In the genomic region with DNA sequence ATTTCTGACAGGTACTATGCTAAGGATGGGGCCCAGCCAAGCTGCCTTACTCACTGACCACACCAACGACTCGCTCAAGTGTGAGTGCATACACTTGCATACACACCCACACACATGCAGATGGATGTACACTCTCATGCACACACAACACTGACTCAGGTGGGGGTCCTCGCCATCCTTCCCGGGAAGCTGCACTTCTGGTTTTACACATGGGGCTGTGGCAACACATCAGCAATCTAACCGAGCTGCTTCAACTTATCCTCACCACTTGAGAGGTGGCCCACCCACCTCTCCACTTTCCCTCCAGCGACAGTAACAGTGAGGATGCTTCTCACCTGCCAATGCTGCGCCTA, we compare ENCODE assay signal across 24 cellular contexts.
DNase-seq lines count a peak whose midpoint lies in the region; ATAC-seq and TF ChIP-seq lines count a peak whose summit lies in the region.
"Had no signal": no experiment of that assay in that cellular context is flagged by ENCODE, and none has a peak within 500 bp of the region (broad histone marks: within the 10 kb centered on the region; RNA-seq: fewer than 3 reads in every experiment).

No MANE protein-coding gene starts in this region.

- peaks cover 22% of the 10 kb centered on the region for H3K4me1 Mint-ChIP-seq in activated T-cell treated with anti-CD3 and anti-CD28 coated beads, Interleukin-2, amount 50 U/mL, for 72 hours (ENCODE audit: low read depth)
- H3K4me1 Mint-ChIP-seq in type B pancreatic cell (ENCODE audit: unreplicated experiment) = peaks cover 24% of the 10 kb centered on the region

- no peaks in the 10 kb centered on the region for H3K27me3 ChIP-seq in RWPE2 (ENCODE audit: insufficient read depth, poor library complexity, severe bottlenecking)
- H3K27me3 ChIP-seq in ovary = no peaks in the 10 kb centered on the region

- 85 to 94% (median 86%) methylated on average over 7 of the region's 7 CpGs for WGBS in ovary, 3 donors

- no peaks in the 10 kb centered on the region for H3K9me3 Mint-ChIP-seq in activated T-cell treated with anti-CD3 and anti-CD28 coated beads, Interleukin-2, amount 50 U/mL, for 72 hours
- H3K9me3 Mint-ChIP-seq in type B pancreatic cell = no peaks in the 10 kb centered on the region
- H3K9me3 Mint-ChIP-seq: activated T-helper 2 cell treated with anti-CD3 and anti-CD28 coated beads, Interferon-gamma antibody, Interleukin-2, Interleukin-4, amounts not matched to agents 10 μg/mL and 5 μg/mL and 100 μg/mL, durations not matched to agents 14 hours and 24 hours and 36 hours; naive thymus-derived CD4-positive, alpha-beta T cell; WTC11 had no signal

- H3K27ac Mint-ChIP-seq in activated T-cell treated with anti-CD3 and anti-CD28 coated beads, Interleukin-2, amount 50 U/mL, for 72 hours = no peak overlapping the region
- peak overlapping the region; percentile 48 for H3K27ac Mint-ChIP-seq in type B pancreatic cell
- H3K27ac Mint-ChIP-seq: activated T-helper 2 cell treated with anti-CD3 and anti-CD28 coated beads, Interferon-gamma antibody, Interleukin-2, Interleukin-4, amounts not matched to agents 10 μg/mL and 5 μg/mL and 100 μg/mL, durations not matched to agents 14 hours and 24 hours and 36 hours; naive thymus-derived CD4-positive, alpha-beta T cell; WTC11 had no signal

- no peak for TF ChIP-seq EP300 in ovary (IDR thresholded peaks at IDR 0.05)

- no peak overlapping the region for H3K4me3 Mint-ChIP-seq in activated T-cell treated with anti-CD3 and anti-CD28 coated beads, Interleukin-2, amount 50 U/mL, for 72 hours
- no peak overlapping the region for H3K4me3 Mint-ChIP-seq in type B pancreatic cell
- H3K4me3 Mint-ChIP-seq: naive thymus-derived CD4-positive, alpha-beta T cell; WTC11 had no signal

- H3K27me3 Mint-ChIP-seq in activated T-cell treated with anti-CD3 and anti-CD28 coated beads, Interleukin-2, amount 50 U/mL, for 72 hours (ENCODE audit: low read depth) = no peaks in the 10 kb centered on the region
- no peaks in the 10 kb centered on the region for H3K27me3 Mint-ChIP-seq in type B pancreatic cell

- H3K4me3 ChIP-seq in RWPE2 (ENCODE audit: severe bottlenecking) (no peak overlapping the region), ovary (no peak overlapping the region)
- H3K4me3 ChIP-seq: HAP-1 had no signal

- peak; percentile 87 to 88 for ATAC-seq in activated T-cell treated with anti-CD3 and anti-CD28 coated beads, Interleukin-2, amount 50 U/mL, for 72 hours (replicated peaks in 1 of 2)
- ATAC-seq in RWPE2 (ENCODE audit: low read depth) = no peak
- ATAC-seq: left colon; naive thymus-derived CD4-positive, alpha-beta T cell; right cardiac atrium; Right ventricle myocardium inferior; WTC11 had no signal

- peaks cover 45% of the 10 kb centered on the region for H3K36me3 ChIP-seq in RWPE2 (ENCODE audit: low read depth)
- H3K36me3 ChIP-seq in ovary = no peaks in the 10 kb centered on the region

- no peak for TF ChIP-seq POLR2A in ovary (IDR thresholded peaks at IDR 0.05)

- peak in 1 of 2 donors; percentile 38 for DNase-seq in activated T-cell treated with anti-CD3 and anti-CD28 coated beads, Interleukin-2, amount 50 U/mL, for 72 hours
- DNase-seq in activated T-cell treated with anti-CD3 and anti-CD28 coated beads, Interleukin-2, amount 50 U/mL, for 1 hour = no peak
- DNase-seq in RWPE2 (ENCODE audit: low spot score) (peak; percentile 24), kidney tubule cell (ENCODE audit: low spot score) (peak; percentile 47), type B pancreatic cell (ENCODE audit: extremely low spot score, unreplicated experiment) (no peak), NCI-H2196 treated with DMSO at 0.1 percent for 48 hours (lab: John Stamatoyannopoulos, UW; ENCODE audit: unreplicated experiment) (no peak), cardiac septum (ENCODE audit: low spot score) (no peak), ovary (no peak)
- DNase-seq: activated CD8-positive, alpha-beta memory T cell treated with anti-CD3 and anti-CD28 coated beads for 24 hours; cortex of kidney; KBM-7; left colon; naive thymus-derived CD4-positive, alpha-beta T cell; NCI-H1694; NCI-H2227 treated with DMSO at 0.1 percent for 48 hours; NCI-H774; right cardiac atrium; substantia nigra; T-helper 9 cell had no signal

- no peak for TF ChIP-seq CTCF in RWPE2 (IDR thresholded peaks at IDR 0.05; ENCODE audit: poor library complexity, severe bottlenecking)
- no peak for TF ChIP-seq CTCF in type B pancreatic cell (conservative IDR thresholded peaks at IDR 0.05)
- TF ChIP-seq CTCF in ovary (IDR thresholded peaks at IDR 0.05) = no peak

- H3K9me3 ChIP-seq in RWPE2 (ENCODE audit: severe bottlenecking) = no peaks in the 10 kb centered on the region
- H3K9me3 ChIP-seq in ovary = no peaks in the 10 kb centered on the region
- H3K9me3 ChIP-seq: HAP-1 had no signal

- intact Hi-C loops in cardiac septum (cut with DNase I) (no loop called here), ovary (cut with DNase I) (no loop called here)

- peak overlapping the region; percentile 93 for H3K27ac ChIP-seq in RWPE2 (ENCODE audit: poor library complexity, severe bottlenecking)
- no peak overlapping the region for H3K27ac ChIP-seq in ovary
- H3K27ac ChIP-seq: C4-2B had no signal

- no peaks in the 10 kb centered on the region for H3K36me3 Mint-ChIP-seq in activated T-cell treated with anti-CD3 and anti-CD28 coated beads, Interleukin-2, amount 50 U/mL, for 72 hours (ENCODE audit: insufficient read depth in 2 of 2)
- peaks cover 10% of the 10 kb centered on the region for H3K36me3 Mint-ChIP-seq in type B pancreatic cell
- H3K36me3 Mint-ChIP-seq: naive thymus-derived CD4-positive, alpha-beta T cell had no signal

- H3K4me1 ChIP-seq in RWPE2 (ENCODE audit: insufficient read depth, poor library complexity, severe bottlenecking) (peaks cover 76% of the 10 kb centered on the region), ovary (ENCODE audit: insufficient read depth) (peaks cover 4% of the 10 kb centered on the region)
- H3K4me1 ChIP-seq: HAP-1 had no signal

Comparison
In these comparisons a context has a peak if more than half of its experiments do, and no peak if none do; other contexts are left out.
1. DNase-seq: peak in RWPE2 (single experiment) and kidney tubule cell (single experiment); none in activated T-cell treated with anti-CD3 and anti-CD28 coated beads, Interleukin-2, amount 50 U/mL, for 1 hour (single experiment), type B pancreatic cell (single experiment), NCI-H2196 treated with DMSO at 0.1 percent for 48 hours (single experiment), cardiac septum (single experiment) and ovary (0 of 5).